Comparison of ENCODE assay signal across 40 cellular contexts in genomic region chr5:18003784-18004183, GRCh38.
"Had no signal": no experiment of that assay in that cellular context is flagged by ENCODE, and none has a peak within 500 bp of the region (broad histone marks: within the 10 kb centered on the region; RNA-seq: fewer than 3 reads in every experiment).

No MANE protein-coding gene starts in this region.

- H3K36me3 Mint-ChIP-seq: activated CD8-positive, alpha-beta memory T cell treated with anti-CD3 and anti-CD28 coated beads, Interleukin-2, amount 10 ng/mL, durations not matched to agents 7 days and 5 days; activated naive CD4-positive, alpha-beta T cell treated with anti-CD3 and anti-CD28 coated beads, Interleukin-2, amount 10 ng/mL, durations not matched to agents 7 days and 5 days; activated naive CD4-positive, alpha-beta T cell treated with anti-CD3 and anti-CD28 coated beads, Interleukin-2, amount 50 U/mL, for 24 hours; activated naive CD8-positive, alpha-beta T cell; activated naive CD8-positive, alpha-beta T cell treated with anti-CD3 and anti-CD28 coated beads, Interleukin-2, amount 10 ng/mL, durations not matched to agents 7 days and 5 days; brain had no signal

- H3K4me3 ChIP-seq: ascending aorta, cardiac muscle cell had no signal

- ATAC-seq: activated CD4-positive, alpha-beta T cell treated with anti-CD3 and anti-CD28 coated beads for 36 hours; activated CD4-positive, CD25-positive, alpha-beta regulatory T cell treated with anti-CD3 and anti-CD28 coated beads, Interleukin-2, amount 50 U/mL, for 24 hours; activated CD8-positive, alpha-beta memory T cell treated with anti-CD3 and anti-CD28 coated beads, Interleukin-2, amount 10 ng/mL, durations not matched to agents 7 days and 5 days; activated CD8-positive, alpha-beta T cell treated with anti-CD3 and anti-CD28 coated beads, Interleukin-2, amount 10 ng/mL, durations not matched to agents 7 days and 5 days; activated naive CD8-positive, alpha-beta T cell treated with anti-CD3 and anti-CD28 coated beads, Interleukin-2, amount 50 U/mL, for 24 hours; WTC11 had no signal

- H3K27ac ChIP-seq: ascending aorta, cardiac muscle cell, WERI-Rb-1 had no signal

- H3K27ac Mint-ChIP-seq: activated CD4-positive, alpha-beta memory T cell treated with anti-CD3 and anti-CD28 coated beads, Interleukin-2, amount 10 ng/mL, durations not matched to agents 7 days and 5 days; activated CD4-positive, alpha-beta T cell treated with anti-CD3 and anti-CD28 coated beads for 36 hours; activated CD4-positive, alpha-beta T cell treated with anti-CD3 and anti-CD28 coated beads, Interleukin-2, amount 10 ng/mL, durations not matched to agents 7 days and 5 days; activated CD8-positive, alpha-beta memory T cell treated with anti-CD3 and anti-CD28 coated beads, Interleukin-2, amount 10 ng/mL, durations not matched to agents 7 days and 5 days; activated CD8-positive, alpha-beta T cell treated with anti-CD3 and anti-CD28 coated beads, Interleukin-2, amount 10 ng/mL, durations not matched to agents 7 days and 5 days; activated naive CD4-positive, alpha-beta T cell treated with anti-CD3 and anti-CD28 coated beads, Interleukin-2, amount 10 ng/mL, durations not matched to agents 7 days and 5 days; activated naive CD4-positive, alpha-beta T cell treated with anti-CD3 and anti-CD28 coated beads, Interleukin-2, amount 50 U/mL, for 24 hours; activated naive CD8-positive, alpha-beta T cell; activated naive CD8-positive, alpha-beta T cell treated with anti-CD3 and anti-CD28 coated beads, Interleukin-2, amount 10 ng/mL, durations not matched to agents 7 days and 5 days; activated naive CD8-positive, alpha-beta T cell treated with anti-CD3 and anti-CD28 coated beads, Interleukin-2, amount 50 U/mL, for 24 hours; activated T-cell treated with anti-CD3 and anti-CD28 coated beads, Interleukin-2, amount 50 U/mL, for 24 hours; activated T-helper 2 cell treated with anti-CD3 and anti-CD28 coated beads, Interferon-gamma antibody, Interleukin-2, Interleukin-4, amounts not matched to agents 10 μg/mL and 5 μg/mL and 100 μg/mL, durations not matched to agents 14 hours and 24 hours and 36 hours; brain; T-helper 1 cell treated with Interleukin-12 subunit alpha and Interleukin-12 subunit beta and Interleukin-4 antibody, amounts not matched to agents 30 μg/mL and 1 μg/mL, for 36 hours; T-helper 2 cell treated with Interferon-gamma antibody and Interleukin-4, amounts not matched to agents 5 μg/mL and 100 μg/mL, for 36 hours; WTC11 had no signal

- DNase-seq: activated CD4-positive, alpha-beta memory T cell treated with anti-CD3 and anti-CD28 coated beads, Interleukin-2, amount 10 ng/mL, durations not matched to agents 7 days and 5 days; activated CD4-positive, alpha-beta T cell treated with anti-CD3 and anti-CD28 coated beads for 1 hour; activated CD4-positive, alpha-beta T cell treated with anti-CD3 and anti-CD28 coated beads for 36 hours; activated CD4-positive, alpha-beta T cell treated with anti-CD3 and anti-CD28 coated beads for 48 hours; activated CD4-positive, alpha-beta T cell treated with anti-CD3 and anti-CD28 coated beads, Interleukin-2, amount 10 ng/mL, durations not matched to agents 7 days and 5 days; activated CD4-positive, alpha-beta T cell treated with anti-CD3 and anti-CD28 coated beads, Interleukin-2, amount 50 U/mL, for 48 hours; activated CD4-positive, CD25-positive, alpha-beta regulatory T cell; activated CD8-positive, alpha-beta memory T cell treated with anti-CD3 and anti-CD28 coated beads for 24 hours; activated CD8-positive, alpha-beta memory T cell treated with anti-CD3 and anti-CD28 coated beads, Interleukin-2, amount 10 ng/mL, durations not matched to agents 7 days and 5 days; activated CD8-positive, alpha-beta memory T cell treated with anti-CD3 and anti-CD28 coated beads, Interleukin-2, amount 50 U/mL, for 48 hours; activated CD8-positive, alpha-beta T cell treated with anti-CD3 and anti-CD28 coated beads, Interleukin-2, amount 10 ng/mL, durations not matched to agents 7 days and 5 days; activated effector memory CD4-positive, alpha-beta T cell treated with Interleukin-2 at 50 U/mL for 16 hours; activated gamma-delta T cell; activated naive CD4-positive, alpha-beta T cell treated with anti-CD3 and anti-CD28 coated beads, Interleukin-2, amount 10 ng/mL, durations not matched to agents 7 days and 5 days; activated naive CD4-positive, alpha-beta T cell treated with Interleukin-2 at 50 U/mL for 16 hours; activated naive CD8-positive, alpha-beta T cell treated with anti-CD3 and anti-CD28 coated beads, Interleukin-2, amount 10 ng/mL, durations not matched to agents 7 days and 5 days; activated naive CD8-positive, alpha-beta T cell treated with anti-CD3 and anti-CD28 coated beads, Interleukin-2, amount 50 U/mL, for 24 hours; activated T-cell treated with anti-CD3 and anti-CD28 coated beads, Interleukin-2, amount 50 U/mL, for 24 hours; activated T-cell treated with anti-CD3 and anti-CD28 coated beads, Interleukin-2, amount 50 U/mL, for 48 hours; amygdala; anterior cingulate cortex; caudate nucleus; cerebellar nuclear complex; SW 1271; T-helper 1 cell; T-helper 2 cell; T-helper 9 cell; WERI-Rb-1 had no signal

- FAIRE-seq: TTC549 had no signal

- H3K4me3 Mint-ChIP-seq: activated CD4-positive, alpha-beta memory T cell treated with anti-CD3 and anti-CD28 coated beads, Interleukin-2, amount 10 ng/mL, durations not matched to agents 7 days and 5 days; activated CD4-positive, alpha-beta T cell treated with anti-CD3 and anti-CD28 coated beads for 36 hours; activated CD4-positive, alpha-beta T cell treated with anti-CD3 and anti-CD28 coated beads, Interleukin-2, amount 10 ng/mL, durations not matched to agents 7 days and 5 days; activated CD8-positive, alpha-beta memory T cell treated with anti-CD3 and anti-CD28 coated beads, Interleukin-2, amount 10 ng/mL, durations not matched to agents 7 days and 5 days; activated CD8-positive, alpha-beta T cell treated with anti-CD3 and anti-CD28 coated beads, Interleukin-2, amount 10 ng/mL, durations not matched to agents 7 days and 5 days; activated naive CD4-positive, alpha-beta T cell treated with anti-CD3 and anti-CD28 coated beads, Interleukin-2, amount 10 ng/mL, durations not matched to agents 7 days and 5 days; activated naive CD4-positive, alpha-beta T cell treated with anti-CD3 and anti-CD28 coated beads, Interleukin-2, amount 50 U/mL, for 24 hours; activated naive CD8-positive, alpha-beta T cell; activated naive CD8-positive, alpha-beta T cell treated with anti-CD3 and anti-CD28 coated beads, Interleukin-2, amount 10 ng/mL, durations not matched to agents 7 days and 5 days; activated naive CD8-positive, alpha-beta T cell treated with anti-CD3 and anti-CD28 coated beads, Interleukin-2, amount 50 U/mL, for 24 hours; activated T-cell treated with anti-CD3 and anti-CD28 coated beads, Interleukin-2, amount 50 U/mL, for 24 hours; brain; central memory CD8-positive, alpha-beta T cell; T-helper 1 cell treated with Interleukin-12 subunit alpha and Interleukin-12 subunit beta and Interleukin-4 antibody, amounts not matched to agents 30 μg/mL and 1 μg/mL, for 36 hours; T-helper 2 cell treated with Interferon-gamma antibody and Interleukin-4, amounts not matched to agents 5 μg/mL and 100 μg/mL, for 36 hours; WTC11 had no signal

- H3K4me1 ChIP-seq: ascending aorta had no signal

- H3K4me1 Mint-ChIP-seq: activated CD4-positive, alpha-beta memory T cell treated with anti-CD3 and anti-CD28 coated beads, Interleukin-2, amount 10 ng/mL, durations not matched to agents 7 days and 5 days; activated CD4-positive, alpha-beta T cell treated with anti-CD3 and anti-CD28 coated beads for 36 hours; activated CD4-positive, alpha-beta T cell treated with anti-CD3 and anti-CD28 coated beads, Interleukin-2, amount 10 ng/mL, durations not matched to agents 7 days and 5 days; activated CD8-positive, alpha-beta memory T cell treated with anti-CD3 and anti-CD28 coated beads, Interleukin-2, amount 10 ng/mL, durations not matched to agents 7 days and 5 days; activated naive CD4-positive, alpha-beta T cell treated with anti-CD3 and anti-CD28 coated beads, Interleukin-2, amount 10 ng/mL, durations not matched to agents 7 days and 5 days; activated naive CD4-positive, alpha-beta T cell treated with anti-CD3 and anti-CD28 coated beads, Interleukin-2, amount 50 U/mL, for 24 hours; activated naive CD8-positive, alpha-beta T cell treated with anti-CD3 and anti-CD28 coated beads, Interleukin-2, amount 10 ng/mL, durations not matched to agents 7 days and 5 days; activated naive CD8-positive, alpha-beta T cell treated with anti-CD3 and anti-CD28 coated beads, Interleukin-2, amount 50 U/mL, for 24 hours; brain; central memory CD8-positive, alpha-beta T cell; WTC11 had no signal

- H3K9me3 ChIP-seq: ascending aorta had no signal

- H3K36me3 ChIP-seq: ascending aorta, cardiac muscle cell, WERI-Rb-1 had no signal

- H3K27me3 ChIP-seq: ascending aorta, cardiac muscle cell had no signal

- H3K9me3 Mint-ChIP-seq: activated CD4-positive, alpha-beta T cell treated with anti-CD3 and anti-CD28 coated beads, Interleukin-2, amount 10 ng/mL, durations not matched to agents 7 days and 5 days had no signal

- H3K27me3 Mint-ChIP-seq: activated CD4-positive, alpha-beta memory T cell treated with anti-CD3 and anti-CD28 coated beads, Interleukin-2, amount 10 ng/mL, durations not matched to agents 7 days and 5 days; activated CD4-positive, alpha-beta T cell treated with anti-CD3 and anti-CD28 coated beads for 36 hours; activated CD4-positive, alpha-beta T cell treated with anti-CD3 and anti-CD28 coated beads, Interleukin-2, amount 10 ng/mL, durations not matched to agents 7 days and 5 days; activated CD8-positive, alpha-beta memory T cell treated with anti-CD3 and anti-CD28 coated beads, Interleukin-2, amount 10 ng/mL, durations not matched to agents 7 days and 5 days; activated naive CD4-positive, alpha-beta T cell treated with anti-CD3 and anti-CD28 coated beads, Interleukin-2, amount 10 ng/mL, durations not matched to agents 7 days and 5 days; activated naive CD4-positive, alpha-beta T cell treated with anti-CD3 and anti-CD28 coated beads, Interleukin-2, amount 50 U/mL, for 24 hours; activated naive CD8-positive, alpha-beta T cell; activated naive CD8-positive, alpha-beta T cell treated with anti-CD3 and anti-CD28 coated beads, Interleukin-2, amount 10 ng/mL, durations not matched to agents 7 days and 5 days; activated naive CD8-positive, alpha-beta T cell treated with anti-CD3 and anti-CD28 coated beads, Interleukin-2, amount 50 U/mL, for 24 hours; activated T-cell treated with anti-CD3 and anti-CD28 coated beads, Interleukin-2, amount 50 U/mL, for 24 hours; central memory CD8-positive, alpha-beta T cell had no signal
